ENCODE assay signal across 20 cellular contexts in the genomic region with DNA sequence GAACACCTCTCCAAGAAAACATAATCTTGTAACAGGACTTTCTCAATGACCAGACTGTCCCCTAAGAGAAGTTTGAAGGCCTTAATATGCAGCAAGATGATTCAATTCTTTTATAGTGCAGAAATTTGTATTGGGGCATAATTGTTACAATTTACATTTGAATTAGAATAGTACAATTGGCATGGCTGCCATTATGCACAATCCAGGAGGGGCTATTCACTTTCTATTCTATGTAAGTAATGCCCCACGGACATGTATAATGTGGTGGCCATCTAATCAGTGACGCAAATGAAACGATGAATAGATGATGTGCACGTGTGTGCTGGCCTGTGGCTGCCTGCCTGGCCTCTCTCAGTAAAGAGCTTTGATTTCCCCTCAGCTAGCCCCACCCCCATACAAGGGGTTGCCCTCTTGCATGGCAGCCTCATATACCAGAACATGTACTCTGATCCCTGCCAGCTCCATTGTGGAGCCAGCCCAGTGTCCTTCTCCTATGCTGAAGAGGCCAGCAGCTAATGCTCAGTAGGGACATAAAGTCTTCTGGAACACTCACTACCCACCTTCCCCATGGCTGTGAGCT.
A peak's percentile ranks its signal among the peaks of the same experiment; 100 is the strongest.
DNase-seq lines count a peak whose midpoint lies in the region; ATAC-seq, FAIRE-seq and TF ChIP-seq lines count a peak whose summit lies in the region.
"Had no signal": no experiment of that assay in that cellular context is flagged by ENCODE, and none has a peak within 500 bp of the region (broad histone marks: within the 10 kb centered on the region; RNA-seq: fewer than 3 reads in every experiment).

No MANE protein-coding gene starts in this region.

- peaks cover 4% of the 10 kb centered on the region for H3K36me3 Mint-ChIP-seq in neural progenitor cell

- peaks cover 3% of the 10 kb centered on the region for H3K27me3 Mint-ChIP-seq in neural progenitor cell (ENCODE audit: insufficient read depth, low read depth)
- H3K27me3 Mint-ChIP-seq: CD4-positive, alpha-beta T cell; IgD-negative memory B cell had no signal

- FAIRE-seq in bronchial epithelial cell (lab: Jason Lieb, UNC) = peak; percentile 28
- FAIRE-seq: A549, GM12878, HepG2 had no signal

- H3F3A ChIP-seq in SK-N-SH (replicated peaks; ENCODE audit: insufficient read depth) = no peaks in the 10 kb centered on the region
- H3F3A ChIP-seq in neural progenitor cell (ENCODE audit: low read depth) = no peaks in the 10 kb centered on the region

- H3K27ac Mint-ChIP-seq in neural progenitor cell = peak overlapping the region; percentile 77
- H3K27ac Mint-ChIP-seq: CD4-positive, alpha-beta T cell had no signal

- H3K79me2 ChIP-seq in SK-N-SH (ENCODE audit: insufficient read depth) = no peaks in the 10 kb centered on the region
- H3K79me2 ChIP-seq in neural progenitor cell (ENCODE audit: low read depth) = no peaks in the 10 kb centered on the region

- H3K4me3 ChIP-seq in SK-N-SH (ENCODE audit: low read depth in 2 of 2, low read length in 1 of 2) (no peak overlapping the region), bronchial epithelial cell (ENCODE audit: low read depth, low read length) (no peak overlapping the region), neural progenitor cell (no peak overlapping the region), H7 (ENCODE audit: insufficient read depth, low read depth, low read length) (no peak overlapping the region)
- H3K4me3 ChIP-seq: A549, GM12878, GM23248 had no signal

- DNase-seq in SK-N-SH (peak; percentile 22), bronchial epithelial cell (ENCODE audit: low read depth) (no peak), neural progenitor cell (ENCODE audit: low spot score) (no peak), cardiac septum (ENCODE audit: low spot score) (no peak), H7 (no peak), NCI-H345 (lab: John Stamatoyannopoulos, UW) (no peak)
- DNase-seq: AML-193; Caco-2; CD4-positive, alpha-beta T cell; DMS79; GDM1; GM23248; KBM-7 had no signal

- H3K4me1 ChIP-seq in SK-N-SH (ENCODE audit: control insufficient read depth in 1 of 2, insufficient read depth in 2 of 2, low read depth in 1 of 2, low read length in 1 of 2) (peaks cover 0 to 15% of the 10 kb centered on the region in 2 experiments; a peak in 2 of 4 replicates), neural progenitor cell (peaks cover 8% of the 10 kb centered on the region)
- H3K4me1 ChIP-seq: A549, Caco-2 had no signal

- H2AFZ ChIP-seq in SK-N-SH (ENCODE audit: low read depth) = no peak overlapping the region
- H2AFZ ChIP-seq in neural progenitor cell (replicated peaks) = peak overlapping the region; percentile 58
- H2AFZ ChIP-seq: GM23248 had no signal

- no peak for ATAC-seq in SK-N-SH treated with all-trans-retinoic acid at 6 μM for 48 hours
- ATAC-seq: A549, GM12878, HepG2 had no signal

- H3K27ac ChIP-seq in SK-N-SH (ENCODE audit: low read depth in 2 of 2, low read length in 1 of 2) (peak overlapping the region in 1 of 2 experiments; percentile 74; a peak in 2 of 4 replicates), neural progenitor cell (no peak overlapping the region)
- H3K27ac ChIP-seq: 22Rv1, A549, C4-2B, GM23248 had no signal

- intact Hi-C loops in cardiac septum (cut with DNase I) = no loop called here

- H4K20me1 ChIP-seq in SK-N-SH (ENCODE audit: insufficient read depth) (no peaks in the 10 kb centered on the region), neural progenitor cell (ENCODE audit: low read depth) (no peaks in the 10 kb centered on the region)

- H3K27me3 ChIP-seq in SK-N-SH (ENCODE audit: insufficient read depth) (no peaks in the 10 kb centered on the region), bronchial epithelial cell (ENCODE audit: control insufficient read depth, insufficient read depth, low read length) (no peaks in the 10 kb centered on the region), neural progenitor cell (no peaks in the 10 kb centered on the region), H7 (ENCODE audit: control insufficient read depth, insufficient read depth, low read length) (no peaks in the 10 kb centered on the region)

- TF ChIP-seq EP300 in SK-N-SH (IDR thresholded peaks at IDR 0.05; ENCODE audit: borderline replicate concordance in 1 of 2, low read depth in 1 of 2, low read length in 1 of 2) = peak in 1 of 2 experiments; percentile 14; a peak in 1 of 4 replicates

- H3K4me1 Mint-ChIP-seq in neural progenitor cell = peaks cover 10% of the 10 kb centered on the region
- H3K4me1 Mint-ChIP-seq: IgD-negative memory B cell had no signal

- POLR2A ChIA-PET in SK-N-SH (lab: Yijun Ruan, JAX) = interaction anchor here (0.6 to 0.9 kb wide), 2 partner anchors 131 to 150 kb away, joined by 3 read pairs; no protein-coding TSS in a partner anchor

- H3K9me3 ChIP-seq in SK-N-SH = no peaks in the 10 kb centered on the region
- H3K9me3 ChIP-seq in neural progenitor cell (ENCODE audit: low read depth) = no peaks in the 10 kb centered on the region
- H3K9me3 ChIP-seq: A549, Caco-2 had no signal

- 74% methylated on average over 4 of the region's 4 CpGs for WGBS in SK-N-SH (ENCODE audit: low lambda C conversion rate)

- TF ChIP-seq CTCF in SK-N-SH (IDR thresholded peaks at IDR 0.05) (no peak), bronchial epithelial cell (IDR thresholded peaks at IDR 0.05; ENCODE audit: insufficient read depth, low read length, severe bottlenecking) (no peak), neural progenitor cell (IDR thresholded peaks at IDR 0.05) (no peak)

- CTCF ChIA-PET in SK-N-SH (lab: Yijun Ruan, JAX) = interaction anchor here (0.6 to 6.1 kb wide), 2 partner anchors 9 to 586 kb away, joined by 4 to 38 read pairs; no protein-coding TSS in a partner anchor

- H3K9me3 Mint-ChIP-seq in neural progenitor cell = no peaks in the 10 kb centered on the region
- H3K9me3 Mint-ChIP-seq: CD4-positive, alpha-beta T cell had no signal

- H3K9ac ChIP-seq in SK-N-SH (no peak overlapping the region), neural progenitor cell (no peak overlapping the region)
- H3K9ac ChIP-seq: GM23248 had no signal

- H3K36me3 ChIP-seq in SK-N-SH (replicated peaks in 1 of 2; ENCODE audit: control insufficient read depth in 1 of 2, insufficient read depth in 2 of 2, low read length in 1 of 2) = peaks cover 0 to 3% of the 10 kb centered on the region in 2 experiments
- no peaks in the 10 kb centered on the region for H3K36me3 ChIP-seq in bronchial epithelial cell (ENCODE audit: control insufficient read depth, insufficient read depth, low read length)
- no peaks in the 10 kb centered on the region for H3K36me3 ChIP-seq in neural progenitor cell
- H3K36me3 ChIP-seq in H7 (replicated peaks; ENCODE audit: control insufficient read depth, insufficient read depth, low read length) = no peaks in the 10 kb centered on the region

- H3K4me2 ChIP-seq in SK-N-SH (no peak overlapping the region), neural progenitor cell (no peak overlapping the region)
- H3K4me2 ChIP-seq: A549 had no signal

- no peak overlapping the region for H3K4me3 Mint-ChIP-seq in neural progenitor cell
- H3K4me3 Mint-ChIP-seq: CD4-positive, alpha-beta T cell; IgD-negative memory B cell had no signal

- no peaks in the 10 kb centered on the region for H3K9me2 ChIP-seq in SK-N-SH

- no peak for TF ChIP-seq RAD21 in SK-N-SH (IDR thresholded peaks at IDR 0.05; ENCODE audit: low read length)

TF ChIP-seq in SK-N-SH, 30 proteins besides CTCF, POLR2A, EP300 and RAD21:
- TF ChIP-seq SIN3A (IDR thresholded peaks at IDR 0.05; ENCODE audit: borderline replicate concordance, low read depth, low read length) = no peak
- TF ChIP-seq, protein P1, sequence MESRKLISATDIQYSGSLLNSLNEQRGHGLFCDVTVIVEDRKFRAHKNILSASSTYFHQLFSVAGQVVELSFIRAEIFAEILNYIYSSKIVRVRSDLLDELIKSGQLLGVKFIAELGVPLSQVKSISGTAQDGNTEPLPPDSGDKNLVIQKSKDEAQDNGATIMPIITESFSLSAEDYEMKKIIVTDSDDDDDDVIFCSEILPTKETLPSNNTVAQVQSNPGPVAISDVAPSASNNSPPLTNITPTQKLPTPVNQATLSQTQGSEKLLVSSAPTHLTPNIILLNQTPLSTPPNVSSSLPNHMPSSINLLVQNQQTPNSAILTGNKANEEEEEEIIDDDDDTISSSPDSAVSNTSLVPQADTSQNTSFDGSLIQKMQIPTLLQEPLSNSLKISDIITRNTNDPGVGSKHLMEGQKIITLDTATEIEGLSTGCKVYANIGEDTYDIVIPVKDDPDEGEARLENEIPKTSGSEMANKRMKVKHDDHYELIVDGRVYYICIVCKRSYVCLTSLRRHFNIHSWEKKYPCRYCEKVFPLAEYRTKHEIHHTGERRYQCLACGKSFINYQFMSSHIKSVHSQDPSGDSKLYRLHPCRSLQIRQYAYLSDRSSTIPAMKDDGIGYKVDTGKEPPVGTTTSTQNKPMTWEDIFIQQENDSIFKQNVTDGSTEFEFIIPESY (IDR thresholded peaks at IDR 0.05; ENCODE audit: borderline replicate concordance, low read depth) = no peak
- TF ChIP-seq MEF2A (IDR thresholded peaks at IDR 0.05; ENCODE audit: borderline replicate concordance, low read depth) = no peak
- TF ChIP-seq CHD2 (IDR thresholded peaks at IDR 0.05; ENCODE audit: low read length, partially characterized antibody) = no peak
- no peak for TF ChIP-seq SMC3 (IDR thresholded peaks at IDR 0.05; ENCODE audit: low read depth, low read length)
- no peak for TF ChIP-seq RFX5 (IDR thresholded peaks at IDR 0.05; ENCODE audit: low read length)

TF ChIP-seq in SK-N-SH treated with all-trans-retinoic acid at 6 μM for 48 hours, 23 proteins besides CTCF, POLR2A, EP300 and RAD21 (continues in another document):
- no peak for TF ChIP-seq CSDC2 (CRISPR knock-in tag; IDR thresholded peaks at IDR 0.05)
- TF ChIP-seq, protein P2, sequence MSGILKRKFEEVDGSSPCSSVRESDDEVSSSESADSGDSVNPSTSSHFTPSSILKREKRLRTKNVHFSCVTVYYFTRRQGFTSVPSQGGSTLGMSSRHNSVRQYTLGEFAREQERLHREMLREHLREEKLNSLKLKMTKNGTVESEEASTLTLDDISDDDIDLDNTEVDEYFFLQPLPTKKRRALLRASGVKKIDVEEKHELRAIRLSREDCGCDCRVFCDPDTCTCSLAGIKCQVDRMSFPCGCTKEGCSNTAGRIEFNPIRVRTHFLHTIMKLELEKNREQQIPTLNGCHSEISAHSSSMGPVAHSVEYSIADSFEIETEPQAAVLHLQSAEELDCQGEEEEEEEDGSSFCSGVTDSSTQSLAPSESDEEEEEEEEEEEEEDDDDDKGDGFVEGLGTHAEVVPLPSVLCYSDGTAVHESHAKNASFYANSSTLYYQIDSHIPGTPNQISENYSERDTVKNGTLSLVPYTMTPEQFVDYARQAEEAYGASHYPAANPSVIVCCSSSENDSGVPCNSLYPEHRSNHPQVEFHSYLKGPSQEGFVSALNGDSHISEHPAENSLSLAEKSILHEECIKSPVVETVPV (CRISPR knock-in tag; IDR thresholded peaks at IDR 0.05) = no peak
- TF ChIP-seq ARNTL (CRISPR knock-in tag; IDR thresholded peaks at IDR 0.05; ENCODE audit: borderline replicate concordance, low read depth) = no peak
